ENCODE assay signal across 23 cellular contexts in genomic region chr11:13327421-13327820, GRCh38. TPM values are rescaled to one million over a fixed set of nuclear protein-coding genes. Genes with fewer than 3 reads are reported as not detected.
DNase-seq lines count a peak whose midpoint lies in the region; ATAC-seq and TF ChIP-seq lines count a peak whose summit lies in the region.
"Had no signal": no experiment of that assay in that cellular context is flagged by ENCODE, and none has a peak within 500 bp of the region (broad histone marks: within the 10 kb centered on the region; RNA-seq: fewer than 3 reads in every experiment).

No MANE protein-coding gene starts in this region.

- peaks cover 7% of the 10 kb centered on the region for H3K36me3 Mint-ChIP-seq in activated naive CD4-positive, alpha-beta T cell treated with anti-CD3 and anti-CD28 coated beads, Interleukin-2, amount 50 U/mL, for 24 hours
- H3K36me3 Mint-ChIP-seq in activated naive CD8-positive, alpha-beta T cell treated with anti-CD3 and anti-CD28 coated beads, Interleukin-2, amount 50 U/mL, for 24 hours (ENCODE audit: low read depth): peaks cover 6% of the 10 kb centered on the region
- H3K36me3 Mint-ChIP-seq in osteocyte (ENCODE audit: unreplicated experiment): peaks cover 3% of the 10 kb centered on the region
- H3K36me3 Mint-ChIP-seq: type B pancreatic cell had no signal

- no peak for DNase-seq in activated naive CD4-positive, alpha-beta T cell treated with anti-CD3 and anti-CD28 coated beads, Interleukin-2, amount 50 U/mL, for 16 hours
- DNase-seq in NCI-H2029 treated with DMSO at 0.1 percent for 48 hours (lab: John Stamatoyannopoulos, UW): peak; percentile 46
- no peak for DNase-seq in activated naive CD8-positive, alpha-beta T cell treated with anti-CD3 and anti-CD28 coated beads, Interleukin-2, amount 50 U/mL, for 24 hours
- DNase-seq in osteocyte (ENCODE audit: extremely low spot score, unreplicated experiment): no peak
- no peak for DNase-seq in Right ventricle myocardium superior
- DNase-seq in G401 (ENCODE audit: low spot score): no peak
- no peak for DNase-seq in stimulated activated naive CD4-positive, alpha-beta T cell treated with Interleukin-2 at 50 U/mL for 16 hours (lab: John Stamatoyannopoulos, UW)
- DNase-seq: activated CD4-positive, alpha-beta T cell treated with anti-CD3 and anti-CD28 coated beads, Interleukin-2, amount 50 U/mL, for 4 hours; activated naive CD4-positive, alpha-beta T cell; activated T-cell treated with anti-CD3 and anti-CD28 coated beads for 4 hours; aorta; CD4-positive, alpha-beta T cell; cerebellar nuclear complex; effector CD8-positive, alpha-beta T cell; KBM-7; mesendoderm; naive B cell; NK-92 treated with Interleukin-12 subunit alpha and Interleukin-12 subunit beta, amount 100 ng/mL, for 24 hours; stimulated activated naive CD8-positive, alpha-beta T cell treated with anti-CD3 and anti-CD28 coated beads, Interleukin-15, Interleukin-2, amounts not matched to agents 100 U/mL and 50 U/mL, for 24 hours; T-helper 2 cell had no signal

- intact Hi-C loops in Right ventricle myocardium superior (cut with DNase I): no loop called here

- no peak for TF ChIP-seq CTCF in osteocyte (IDR thresholded peaks at IDR 0.05)

- H3K27me3 Mint-ChIP-seq in activated naive CD4-positive, alpha-beta T cell treated with anti-CD3 and anti-CD28 coated beads, Interleukin-2, amount 50 U/mL, for 24 hours: no peaks in the 10 kb centered on the region
- H3K27me3 Mint-ChIP-seq in activated naive CD8-positive, alpha-beta T cell treated with anti-CD3 and anti-CD28 coated beads, Interleukin-2, amount 50 U/mL, for 24 hours: no peaks in the 10 kb centered on the region
- no peaks in the 10 kb centered on the region for H3K27me3 Mint-ChIP-seq in osteocyte (ENCODE audit: unreplicated experiment)
- H3K27me3 Mint-ChIP-seq: CD4-positive, alpha-beta T cell; naive B cell; progenitor cell of endocrine pancreas; type B pancreatic cell had no signal

- no peak overlapping the region for H3K4me3 Mint-ChIP-seq in activated naive CD4-positive, alpha-beta T cell treated with anti-CD3 and anti-CD28 coated beads, Interleukin-2, amount 50 U/mL, for 24 hours
- H3K4me3 Mint-ChIP-seq in activated naive CD8-positive, alpha-beta T cell treated with anti-CD3 and anti-CD28 coated beads, Interleukin-2, amount 50 U/mL, for 24 hours: no peak overlapping the region
- H3K4me3 Mint-ChIP-seq in osteocyte (ENCODE audit: unreplicated experiment): no peak overlapping the region
- H3K4me3 Mint-ChIP-seq: CD4-positive, alpha-beta T cell; naive B cell; type B pancreatic cell had no signal

- in situ Hi-C loops in G401 (cut with HindIII; ENCODE audit: low sequenced_read_pairs): no loop called here

- H3K27ac Mint-ChIP-seq in activated naive CD4-positive, alpha-beta T cell treated with anti-CD3 and anti-CD28 coated beads, Interleukin-2, amount 50 U/mL, for 24 hours: peak overlapping the region; percentile 73
- H3K27ac Mint-ChIP-seq in activated naive CD8-positive, alpha-beta T cell treated with anti-CD3 and anti-CD28 coated beads, Interleukin-2, amount 50 U/mL, for 24 hours: peak overlapping the region; percentile 8
- peak overlapping the region; percentile 2 for H3K27ac Mint-ChIP-seq in osteocyte (ENCODE audit: unreplicated experiment)
- H3K27ac Mint-ChIP-seq: CD4-positive, alpha-beta T cell; progenitor cell of endocrine pancreas had no signal

- no peaks in the 10 kb centered on the region for H3K9me3 Mint-ChIP-seq in activated naive CD4-positive, alpha-beta T cell treated with anti-CD3 and anti-CD28 coated beads, Interleukin-2, amount 50 U/mL, for 24 hours
- H3K9me3 Mint-ChIP-seq in activated naive CD8-positive, alpha-beta T cell treated with anti-CD3 and anti-CD28 coated beads, Interleukin-2, amount 50 U/mL, for 24 hours: no peaks in the 10 kb centered on the region
- no peaks in the 10 kb centered on the region for H3K9me3 Mint-ChIP-seq in osteocyte (ENCODE audit: unreplicated experiment)
- H3K9me3 Mint-ChIP-seq: CD4-positive, alpha-beta T cell; naive B cell; type B pancreatic cell had no signal

- no peak for ATAC-seq in activated naive CD8-positive, alpha-beta T cell treated with anti-CD3 and anti-CD28 coated beads, Interleukin-2, amount 50 U/mL, for 24 hours
- no peak for ATAC-seq in Right ventricle myocardium superior (ENCODE audit: poor library complexity)
- ATAC-seq: stimulated activated naive CD8-positive, alpha-beta T cell treated with anti-CD3 and anti-CD28 coated beads, Interleukin-15, Interleukin-2, amounts not matched to agents 100 U/mL and 50 U/mL, for 24 hours had no signal

- H3K4me1 Mint-ChIP-seq in activated naive CD4-positive, alpha-beta T cell treated with anti-CD3 and anti-CD28 coated beads, Interleukin-2, amount 50 U/mL, for 24 hours: peaks cover 47% of the 10 kb centered on the region
- peaks cover 44% of the 10 kb centered on the region for H3K4me1 Mint-ChIP-seq in activated naive CD8-positive, alpha-beta T cell treated with anti-CD3 and anti-CD28 coated beads, Interleukin-2, amount 50 U/mL, for 24 hours
- peaks cover 13% of the 10 kb centered on the region for H3K4me1 Mint-ChIP-seq in osteocyte (ENCODE audit: unreplicated experiment)

RNA-seq across cellular contexts. Expression of gene BMAL1, which starts 49.8 kb away (rescaled TPM):
- total RNA-seq in osteocyte (23.0 and 25.3 TPM in 2 replicates), Right ventricle myocardium superior (9.8 TPM)
- total RNA-seq in G401 (2014; rRNA removed; shearing (Covaris generic)): 0.80 and 6.2 TPM in 2 replicates

Comparison
In these comparisons a context has a peak if more than half of its experiments do, and no peak if none do; other contexts are left out.
1. H3K27ac Mint-ChIP-seq: peak in every context shown above with its lines; median percentile 73 in activated naive CD4-positive, alpha-beta T cell treated with anti-CD3 and anti-CD28 coated beads, Interleukin-2, amount 50 U/mL, for 24 hours; 8 in activated naive CD8-positive, alpha-beta T cell treated with anti-CD3 and anti-CD28 coated beads, Interleukin-2, amount 50 U/mL, for 24 hours; 2 in osteocyte.